In genomic region chr2:230852113-230852512, GRCh38 we compare ENCODE assay signal across 33 cellular contexts.
"Had no signal": no experiment of that assay in that cellular context is flagged by ENCODE, and none has a peak within 500 bp of the region (broad histone marks: within the 10 kb centered on the region; RNA-seq: fewer than 3 reads in every experiment).

No MANE protein-coding gene starts in this region.

- H3K27ac ChIP-seq: adrenal gland, ascending aorta, body of pancreas, brain microvascular endothelial cell, breast epithelium, cardiac muscle cell had no signal

- DNase-seq: activated effector memory CD4-positive, alpha-beta T cell treated with anti-CD3 and anti-CD28 coated beads, Interleukin-2, amount 50 U/mL, for 16 hours; activated effector memory CD4-positive, alpha-beta T cell treated with Interleukin-2 at 50 U/mL for 16 hours; activated gamma-delta T cell; activated gamma-delta T cell treated with Interleukin-2 at 50 U/mL for 16 hours; activated naive CD4-positive, alpha-beta T cell; activated naive CD4-positive, alpha-beta T cell treated with anti-CD3 and anti-CD28 coated beads for 36 hours; activated naive CD4-positive, alpha-beta T cell treated with anti-CD3 and anti-CD28 coated beads, Interleukin-2, amount 10 ng/mL, durations not matched to agents 7 days and 5 days; activated naive CD4-positive, alpha-beta T cell treated with anti-CD3 and anti-CD28 coated beads, Interleukin-2, amount 50 U/mL, for 16 hours; activated naive CD4-positive, alpha-beta T cell treated with Interleukin-2 at 50 U/mL for 16 hours; activated naive CD8-positive, alpha-beta T cell treated with anti-CD3 and anti-CD28 coated beads for 36 hours; activated naive CD8-positive, alpha-beta T cell treated with anti-CD3 and anti-CD28 coated beads, Interleukin-2, amount 10 ng/mL, durations not matched to agents 7 days and 5 days; activated naive CD8-positive, alpha-beta T cell treated with anti-CD3 and anti-CD28 coated beads, Interleukin-2, amount 50 U/mL, for 24 hours; activated T-cell treated with anti-CD3 and anti-CD28 coated beads, Interleukin-2, amount 50 U/mL, for 1 hour; activated T-cell treated with anti-CD3 and anti-CD28 coated beads, Interleukin-2, amount 50 U/mL, for 24 hours; activated T-cell treated with anti-CD3 and anti-CD28 coated beads, Interleukin-2, amount 50 U/mL, for 4 hours; activated T-cell treated with anti-CD3 and anti-CD28 coated beads, Interleukin-2, amount 50 U/mL, for 48 hours; activated T-cell treated with anti-CD3 and anti-CD28 coated beads, Interleukin-2, amount 50 U/mL, for 72 hours; adrenal gland; amniotic stem cell; anterior cingulate cortex; aorta; body of pancreas; brain microvascular endothelial cell; caudate nucleus; central memory CD4-positive, alpha-beta T cell; cerebellar nuclear complex had no signal

- H3K36me3 ChIP-seq: adrenal gland, ascending aorta, brain microvascular endothelial cell, breast epithelium, cardiac muscle cell had no signal

- H3K4me3 ChIP-seq: adrenal gland, ascending aorta, body of pancreas, breast epithelium, cardiac muscle cell had no signal

- H3K9me3 ChIP-seq: adrenal gland, ascending aorta, body of pancreas, breast epithelium had no signal

- ATAC-seq: activated naive CD4-positive, alpha-beta T cell treated with anti-CD3 and anti-CD28 coated beads, Interleukin-2, amount 50 U/mL, for 72 hours; activated naive CD8-positive, alpha-beta T cell treated with anti-CD3 and anti-CD28 coated beads, Interleukin-2, amount 50 U/mL, for 24 hours; activated T-cell treated with anti-CD3 and anti-CD28 coated beads, Interleukin-2, amount 50 U/mL, for 4 hours; activated T-cell treated with anti-CD3 and anti-CD28 coated beads, Interleukin-2, amount 50 U/mL, for 72 hours; activated T-helper 17 cell treated with anti-CD3 and anti-CD28 coated beads, Interleukin-2, amount 50 U/mL, for 72 hours; body of pancreas had no signal

- H3K27me3 ChIP-seq: adrenal gland, body of pancreas, cardiac muscle cell had no signal

- FAIRE-seq: astrocyte, bronchial epithelial cell had no signal

- H3K4me1 ChIP-seq: adrenal gland, ascending aorta, breast epithelium had no signal
